Comparison of ENCODE assay signal across 8 cellular contexts in the genomic region with DNA sequence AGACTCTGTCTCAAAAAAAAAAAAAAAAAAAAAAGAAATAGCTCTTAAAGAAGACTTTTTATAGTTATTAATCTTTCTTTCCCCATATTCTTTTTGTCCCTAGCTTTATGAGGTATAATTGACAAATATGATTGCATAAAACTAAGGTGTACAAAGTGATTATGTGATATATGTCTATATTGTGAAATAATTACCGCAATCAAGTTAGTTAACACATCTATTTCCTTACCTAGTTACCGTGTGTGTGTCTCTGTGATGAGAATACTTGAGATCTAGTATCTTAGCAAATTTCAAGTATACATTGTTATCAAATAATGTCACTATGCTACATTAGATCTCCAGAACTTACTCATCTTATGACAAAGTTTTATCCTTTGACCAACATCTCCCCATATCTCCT.
"Had no signal": no experiment of that assay in that cellular context is flagged by ENCODE, and none has a peak within 500 bp of the region (broad histone marks: within the 10 kb centered on the region; RNA-seq: fewer than 3 reads in every experiment).

No MANE protein-coding gene starts in this region.

- H3K4me3 ChIP-seq: GM12878 had no signal

- DNase-seq: GDM1, GF-D8 had no signal

- ATAC-seq: GM12878 had no signal

- FAIRE-seq: G401.6, GM12878, GM12891, GM12892, GM18507, GM19239 had no signal
